Comparison of ENCODE assay signal across 8 cellular contexts in genomic region chr3:48151058-48151806, GRCh38.
DNase-seq lines count a peak whose midpoint lies in the region.

No MANE protein-coding gene starts in this region.

- DNase-seq in CD1c-positive myeloid dendritic cell (ENCODE audit: extremely low spot score) = peak; percentile 33
- DNase-seq in GOT3 (lab: John Stamatoyannopoulos, UW) = peak; percentile 5
- peak; percentile 63 for DNase-seq in NCI-H2107 treated with DMSO at 0.1 percent for 48 hours (lab: John Stamatoyannopoulos, UW; ENCODE audit: unreplicated experiment)
- DNase-seq in activated CD4-positive, CD25-positive, alpha-beta regulatory T cell treated with anti-CD3 and anti-CD28 coated beads, Interleukin-2, amount 50 U/mL, for 72 hours = peak; percentile 51
- DNase-seq in cerebellar cortex (ENCODE audit: low spot score) = peak; percentile 91
- peak; percentile 84 for DNase-seq in kidney tubule cell (ENCODE audit: low spot score)
- DNase-seq in stimulated activated CD4-positive, alpha-beta T cell treated with anti-CD3 and anti-CD28 coated beads, Interleukin-1b, Interleukin-23, amount 100 ng/mL, for 24 hours (ENCODE audit: low read depth in 4 of 4, low spot score in 1 of 4) = peak; percentile 2 to 33 (median 6)
- no peak for DNase-seq in cortex of kidney (lab: John Stamatoyannopoulos, UW)
